Comparison of ENCODE assay signal across 1 cellular context in genomic region chrX:45454235-45454634, GRCh38.
TF ChIP-seq lines count a peak whose summit lies in the region.

No MANE protein-coding gene starts in this region.

TF ChIP-seq in GM23338, 12 proteins besides CTCF, POLR2A, EP300 and RAD21 (continued from another document):
- TF ChIP-seq ZNF462 (CRISPR knock-in tag; IDR thresholded peaks at IDR 0.05), result no peak
